In genomic region chr18:24234850-24235418, GRCh38 we compare ENCODE assay signal across 19 cellular contexts.
"Had no signal": no experiment of that assay in that cellular context is flagged by ENCODE, and none has a peak within 500 bp of the region (broad histone marks: within the 10 kb centered on the region; RNA-seq: fewer than 3 reads in every experiment).

No MANE protein-coding gene starts in this region.

- ATAC-seq: activated CD4-positive, alpha-beta T cell treated with anti-CD3 and anti-CD28 coated beads for 36 hours; activated T-cell treated with anti-CD3 and anti-CD28 coated beads, Interleukin-2, amount 50 U/mL, for 4 hours; left lung; natural killer cell treated with Interleukin-12 subunit alpha and Interleukin-12 subunit beta and Interleukin-15 and Interleukin-18, amount 100 ng/mL, for 72 hours had no signal

- DNase-seq: activated B cell treated with CpG ODN at 0.5 μM for 24 hours; activated CD4-positive, alpha-beta T cell treated with anti-CD3 and anti-CD28 coated beads for 36 hours; activated CD4-positive, alpha-beta T cell treated with anti-CD3 and anti-CD28 coated beads, Interleukin-2, amount 50 U/mL, for 4 hours; activated CD8-positive, alpha-beta memory T cell treated with anti-CD3 and anti-CD28 coated beads for 24 hours; activated CD8-positive, alpha-beta memory T cell treated with anti-CD3 and anti-CD28 coated beads, Interleukin-2, amount 50 U/mL, for 48 hours; activated naive CD4-positive, alpha-beta T cell treated with Interleukin-2 at 50 U/mL for 16 hours; activated naive CD8-positive, alpha-beta T cell treated with anti-CD3 and anti-CD28 coated beads for 36 hours; activated T-cell treated with anti-CD3 and anti-CD28 coated beads, Interleukin-2, amount 50 U/mL, for 4 hours; amygdala; left lung; mammary epithelial cell; midbrain; T1000 had no signal

- H3K9ac ChIP-seq: parathyroid adenoma had no signal

- H3K4me3 ChIP-seq: left lung, suprapubic skin, tibial nerve had no signal

- H3K9me3 ChIP-seq: left lung, neutrophil, suprapubic skin, tibial nerve had no signal

- H3K27me3 ChIP-seq: left lung, neutrophil, suprapubic skin, tibial nerve had no signal

- H3K27ac ChIP-seq: epithelial cell of prostate, left lung, neutrophil, parathyroid adenoma, suprapubic skin had no signal
